ENCODE assay signal across 8 cellular contexts in genomic region chr18:36688020-36688965, GRCh38.
A peak's percentile ranks its signal among the peaks of the same experiment; 100 is the strongest.
DNase-seq lines count a peak whose midpoint lies in the region; ATAC-seq, FAIRE-seq and TF ChIP-seq lines count a peak whose summit lies in the region.

No MANE protein-coding gene starts in this region.

- H3K27me3 ChIP-seq in DND-41 (ENCODE audit: insufficient read depth, low read length, poor library complexity) (peaks cover 4% of the 10 kb centered on the region), left lung (no peaks in the 10 kb centered on the region)

- H3K4me2 ChIP-seq in DND-41 (ENCODE audit: insufficient read depth, low read length), result no peak overlapping the region

- TF ChIP-seq CTCF in DND-41 (IDR thresholded peaks at IDR 0.05; ENCODE audit: borderline replicate concordance, extremely low read depth, low read length, poor library complexity, severe bottlenecking) (peak; percentile 90), left lung (IDR thresholded peaks at IDR 0.05) (peak; percentile 69 to 74)

- no peaks in the 10 kb centered on the region for H3K79me2 ChIP-seq in DND-41 (ENCODE audit: insufficient read depth, low read length)

- peak; percentile 38 for FAIRE-seq in colon (lab: Jason Lieb, UNC)

- H3K9me3 ChIP-seq in DND-41 (ENCODE audit: insufficient read depth, low read length, severe bottlenecking) (peaks cover 7% of the 10 kb centered on the region), left lung (peaks cover 0 to 7% of the 10 kb centered on the region in 2 donors)

- intact Hi-C loops in left lung (cut with DNase I), result no loop called here

- H3K9ac ChIP-seq in DND-41 (ENCODE audit: low read depth, low read length), result no peak overlapping the region

- no peak overlapping the region for H3K4me3 ChIP-seq in DND-41 (ENCODE audit: low read depth in 1 of 2, low read length in 2 of 2)
- no peak overlapping the region for H3K4me3 ChIP-seq in left lung

- no peaks in the 10 kb centered on the region for H4K20me1 ChIP-seq in DND-41 (ENCODE audit: insufficient read depth, low read length)

- H3K4me1 ChIP-seq in DND-41 (ENCODE audit: insufficient read depth, low read length) (no peaks in the 10 kb centered on the region), left lung (no peaks in the 10 kb centered on the region)

- peak; percentile 64 for DNase-seq in DND-41
- peak; percentile 26 for DNase-seq in MV-4-11 (lab: John Stamatoyannopoulos, UW)
- peak in 3 of 5 experiments; percentile 12 to 52 (median 14) for DNase-seq in T-helper 2 cell
- no peak for DNase-seq in left lung
- DNase-seq in stimulated activated CD8-positive, alpha-beta memory T cell treated with anti-CD3 and anti-CD28 coated beads, Interleukin-15, amount 100 ng/mL, for 24 hours (ENCODE audit: low read depth), result peak; percentile 6

- H3K36me3 ChIP-seq in DND-41 (ENCODE audit: insufficient read depth, low read length) (no peaks in the 10 kb centered on the region), left lung (no peaks in the 10 kb centered on the region)

- H3K27ac ChIP-seq in DND-41 (ENCODE audit: low read length) (no peak overlapping the region), left lung (no peak overlapping the region)

- no peak overlapping the region; the same call in 1 of the 2 replicates for H2AFZ ChIP-seq in DND-41 (ENCODE audit: low read depth, low read length)

- ATAC-seq in DND-41 (ENCODE audit: insufficient read depth, low read depth) (peak; percentile 73), GM21619 (IDR thresholded peaks at IDR 0.05; ENCODE audit: unreplicated experiment) (peak; percentile 69), left lung (peak; percentile 91), GM19455 (IDR thresholded peaks at IDR 0.05; ENCODE audit: unreplicated experiment) (no peak)

Comparison
In these comparisons a context has a peak if more than half of its experiments do, and no peak if none do; other contexts are left out.
1. DNase-seq: peak in DND-41 (single experiment), MV-4-11 (single experiment), T-helper 2 cell (3 of 5) and stimulated activated CD8-positive, alpha-beta memory T cell treated with anti-CD3 and anti-CD28 coated beads, Interleukin-15, amount 100 ng/mL, for 24 hours (single experiment); none in left lung (0 of 2).